Comparison of ENCODE assay signal across 1 cellular context in genomic region chr12:49017764-49018281, GRCh38.
TF ChIP-seq lines count a peak whose summit lies in the region.

No MANE protein-coding gene starts in this region.

TF ChIP-seq in H1, 55 proteins besides CTCF, POLR2A, EP300 and RAD21:
- TF ChIP-seq JUN (IDR thresholded peaks at IDR 0.05; ENCODE audit: low read depth, low read length), result no peak
- no peak for TF ChIP-seq SP1 (IDR thresholded peaks at IDR 0.05; ENCODE audit: low read depth, low read length)
- TF ChIP-seq PHF8 (conservative IDR thresholded peaks at IDR 0.05; ENCODE audit: low read depth, low read length), result no peak
- TF ChIP-seq HDAC6 (IDR thresholded peaks at IDR 0.05; ENCODE audit: low read depth, low read length), result no peak
- no peak for TF ChIP-seq TCF12 (IDR thresholded peaks at IDR 0.05; ENCODE audit: low read depth, low read length)
- no peak for TF ChIP-seq CTBP2 (IDR thresholded peaks at IDR 0.05; ENCODE audit: borderline replicate concordance, insufficient read depth, insufficient read length, low read length)
- TF ChIP-seq, protein P1, sequence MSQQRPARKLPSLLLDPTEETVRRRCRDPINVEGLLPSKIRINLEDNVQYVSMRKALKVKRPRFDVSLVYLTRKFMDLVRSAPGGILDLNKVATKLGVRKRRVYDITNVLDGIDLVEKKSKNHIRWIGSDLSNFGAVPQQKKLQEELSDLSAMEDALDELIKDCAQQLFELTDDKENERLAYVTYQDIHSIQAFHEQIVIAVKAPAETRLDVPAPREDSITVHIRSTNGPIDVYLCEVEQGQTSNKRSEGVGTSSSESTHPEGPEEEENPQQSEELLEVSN (IDR thresholded peaks at IDR 0.05), result no peak
- TF ChIP-seq EGR1 (IDR thresholded peaks at IDR 0.05; ENCODE audit: borderline replicate concordance, low read depth, low read length), result no peak
- TF ChIP-seq BACH1 (IDR thresholded peaks at IDR 0.05; ENCODE audit: low read length), result no peak
- no peak for TF ChIP-seq KDM1A (IDR thresholded peaks at IDR 0.05; ENCODE audit: borderline replicate concordance, low read length)
- no peak for TF ChIP-seq JUND (IDR thresholded peaks at IDR 0.05; ENCODE audit: low read length)
- TF ChIP-seq TBP (IDR thresholded peaks at IDR 0.05; ENCODE audit: low read depth, low read length), result no peak
- TF ChIP-seq CHD1 (IDR thresholded peaks at IDR 0.05; ENCODE audit: low read depth, low read length), result no peak
- TF ChIP-seq, protein P2, sequence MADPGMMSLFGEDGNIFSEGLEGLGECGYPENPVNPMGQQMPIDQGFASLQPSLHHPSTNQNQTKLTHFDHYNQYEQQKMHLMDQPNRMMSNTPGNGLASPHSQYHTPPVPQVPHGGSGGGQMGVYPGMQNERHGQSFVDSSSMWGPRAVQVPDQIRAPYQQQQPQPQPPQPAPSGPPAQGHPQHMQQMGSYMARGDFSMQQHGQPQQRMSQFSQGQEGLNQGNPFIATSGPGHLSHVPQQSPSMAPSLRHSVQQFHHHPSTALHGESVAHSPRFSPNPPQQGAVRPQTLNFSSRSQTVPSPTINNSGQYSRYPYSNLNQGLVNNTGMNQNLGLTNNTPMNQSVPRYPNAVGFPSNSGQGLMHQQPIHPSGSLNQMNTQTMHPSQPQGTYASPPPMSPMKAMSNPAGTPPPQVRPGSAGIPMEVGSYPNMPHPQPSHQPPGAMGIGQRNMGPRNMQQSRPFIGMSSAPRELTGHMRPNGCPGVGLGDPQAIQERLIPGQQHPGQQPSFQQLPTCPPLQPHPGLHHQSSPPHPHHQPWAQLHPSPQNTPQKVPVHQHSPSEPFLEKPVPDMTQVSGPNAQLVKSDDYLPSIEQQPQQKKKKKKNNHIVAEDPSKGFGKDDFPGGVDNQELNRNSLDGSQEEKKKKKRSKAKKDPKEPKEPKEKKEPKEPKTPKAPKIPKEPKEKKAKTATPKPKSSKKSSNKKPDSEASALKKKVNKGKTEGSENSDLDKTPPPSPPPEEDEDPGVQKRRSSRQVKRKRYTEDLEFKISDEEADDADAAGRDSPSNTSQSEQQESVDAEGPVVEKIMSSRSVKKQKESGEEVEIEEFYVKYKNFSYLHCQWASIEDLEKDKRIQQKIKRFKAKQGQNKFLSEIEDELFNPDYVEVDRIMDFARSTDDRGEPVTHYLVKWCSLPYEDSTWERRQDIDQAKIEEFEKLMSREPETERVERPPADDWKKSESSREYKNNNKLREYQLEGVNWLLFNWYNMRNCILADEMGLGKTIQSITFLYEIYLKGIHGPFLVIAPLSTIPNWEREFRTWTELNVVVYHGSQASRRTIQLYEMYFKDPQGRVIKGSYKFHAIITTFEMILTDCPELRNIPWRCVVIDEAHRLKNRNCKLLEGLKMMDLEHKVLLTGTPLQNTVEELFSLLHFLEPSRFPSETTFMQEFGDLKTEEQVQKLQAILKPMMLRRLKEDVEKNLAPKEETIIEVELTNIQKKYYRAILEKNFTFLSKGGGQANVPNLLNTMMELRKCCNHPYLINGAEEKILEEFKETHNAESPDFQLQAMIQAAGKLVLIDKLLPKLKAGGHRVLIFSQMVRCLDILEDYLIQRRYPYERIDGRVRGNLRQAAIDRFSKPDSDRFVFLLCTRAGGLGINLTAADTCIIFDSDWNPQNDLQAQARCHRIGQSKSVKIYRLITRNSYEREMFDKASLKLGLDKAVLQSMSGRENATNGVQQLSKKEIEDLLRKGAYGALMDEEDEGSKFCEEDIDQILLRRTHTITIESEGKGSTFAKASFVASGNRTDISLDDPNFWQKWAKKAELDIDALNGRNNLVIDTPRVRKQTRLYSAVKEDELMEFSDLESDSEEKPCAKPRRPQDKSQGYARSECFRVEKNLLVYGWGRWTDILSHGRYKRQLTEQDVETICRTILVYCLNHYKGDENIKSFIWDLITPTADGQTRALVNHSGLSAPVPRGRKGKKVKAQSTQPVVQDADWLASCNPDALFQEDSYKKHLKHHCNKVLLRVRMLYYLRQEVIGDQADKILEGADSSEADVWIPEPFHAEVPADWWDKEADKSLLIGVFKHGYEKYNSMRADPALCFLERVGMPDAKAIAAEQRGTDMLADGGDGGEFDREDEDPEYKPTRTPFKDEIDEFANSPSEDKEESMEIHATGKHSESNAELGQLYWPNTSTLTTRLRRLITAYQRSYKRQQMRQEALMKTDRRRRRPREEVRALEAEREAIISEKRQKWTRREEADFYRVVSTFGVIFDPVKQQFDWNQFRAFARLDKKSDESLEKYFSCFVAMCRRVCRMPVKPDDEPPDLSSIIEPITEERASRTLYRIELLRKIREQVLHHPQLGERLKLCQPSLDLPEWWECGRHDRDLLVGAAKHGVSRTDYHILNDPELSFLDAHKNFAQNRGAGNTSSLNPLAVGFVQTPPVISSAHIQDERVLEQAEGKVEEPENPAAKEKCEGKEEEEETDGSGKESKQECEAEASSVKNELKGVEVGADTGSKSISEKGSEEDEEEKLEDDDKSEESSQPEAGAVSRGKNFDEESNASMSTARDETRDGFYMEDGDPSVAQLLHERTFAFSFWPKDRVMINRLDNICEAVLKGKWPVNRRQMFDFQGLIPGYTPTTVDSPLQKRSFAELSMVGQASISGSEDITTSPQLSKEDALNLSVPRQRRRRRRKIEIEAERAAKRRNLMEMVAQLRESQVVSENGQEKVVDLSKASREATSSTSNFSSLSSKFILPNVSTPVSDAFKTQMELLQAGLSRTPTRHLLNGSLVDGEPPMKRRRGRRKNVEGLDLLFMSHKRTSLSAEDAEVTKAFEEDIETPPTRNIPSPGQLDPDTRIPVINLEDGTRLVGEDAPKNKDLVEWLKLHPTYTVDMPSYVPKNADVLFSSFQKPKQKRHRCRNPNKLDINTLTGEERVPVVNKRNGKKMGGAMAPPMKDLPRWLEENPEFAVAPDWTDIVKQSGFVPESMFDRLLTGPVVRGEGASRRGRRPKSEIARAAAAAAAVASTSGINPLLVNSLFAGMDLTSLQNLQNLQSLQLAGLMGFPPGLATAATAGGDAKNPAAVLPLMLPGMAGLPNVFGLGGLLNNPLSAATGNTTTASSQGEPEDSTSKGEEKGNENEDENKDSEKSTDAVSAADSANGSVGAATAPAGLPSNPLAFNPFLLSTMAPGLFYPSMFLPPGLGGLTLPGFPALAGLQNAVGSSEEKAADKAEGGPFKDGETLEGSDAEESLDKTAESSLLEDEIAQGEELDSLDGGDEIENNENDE (IDR thresholded peaks at IDR 0.05; ENCODE audit: insufficient replicate concordance, low read length), result no peak
- TF ChIP-seq RFX5 (IDR thresholded peaks at IDR 0.05; ENCODE audit: borderline replicate concordance, low read depth, low read length), result no peak
- no peak for TF ChIP-seq SIN3A (conservative IDR thresholded peaks at IDR 0.05 in 1 of 2, IDR thresholded peaks at IDR 0.05 in 1 of 2; ENCODE audit: low read depth in 1 of 2, low read length in 2 of 2)
- no peak for TF ChIP-seq SUZ12 (IDR thresholded peaks at IDR 0.05; ENCODE audit: low read length)
